ENCODE assay signal across 4 cellular contexts in the genomic region with DNA sequence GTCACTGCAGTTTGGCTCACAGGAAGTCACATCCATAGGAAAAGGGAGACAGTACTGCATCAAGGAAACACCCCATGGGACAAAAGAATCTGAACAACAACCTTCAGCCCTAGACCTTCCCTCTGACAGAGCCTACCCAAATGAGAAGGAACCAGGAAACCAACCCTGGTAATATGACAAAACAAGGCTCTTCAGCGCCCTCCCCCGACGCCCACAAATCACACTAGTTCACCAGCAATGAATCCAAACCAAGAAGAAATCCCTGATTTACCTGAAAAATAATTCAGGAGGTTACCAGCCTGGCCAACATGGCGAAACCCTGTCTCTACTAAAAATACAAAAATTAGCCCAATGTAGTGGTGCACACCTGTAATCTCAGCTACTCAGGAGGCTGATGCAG. TPM values are rescaled to one million over a fixed set of nuclear protein-coding genes. Genes with fewer than 3 reads are reported as not detected.
"Had no signal": no experiment of that assay in that cellular context is flagged by ENCODE, and none has a peak within 500 bp of the region (broad histone marks: within the 10 kb centered on the region; RNA-seq: fewer than 3 reads in every experiment).

No MANE protein-coding gene starts in this region.

RNA-seq across cellular contexts. Expression of a gene that starts 29.2 kb away (rescaled TPM):
- total RNA-seq: endothelial cell of umbilical vein; naive thymus-derived CD4-positive, alpha-beta T cell; neural crest cell; right atrium auricular region had no signal
- polyA plus RNA-seq: endothelial cell of umbilical vein had no signal
